1 cellular context compared by ENCODE assay signal in genomic region chr11:114348200-114349191, GRCh38.
TF ChIP-seq lines count a peak whose summit lies in the region.

No MANE protein-coding gene starts in this region.

TF ChIP-seq in HEK293T, 16 proteins besides CTCF, POLR2A, EP300 and RAD21:
- TF ChIP-seq FOXK2 (IDR thresholded peaks at IDR 0.05) (no peak), BHLHE40 (IDR thresholded peaks at IDR 0.05; ENCODE audit: borderline replicate concordance) (no peak), ARNT (IDR thresholded peaks at IDR 0.05) (no peak), HDGF (IDR thresholded peaks at IDR 0.05; ENCODE audit: borderline replicate concordance) (no peak), LEF1 (IDR thresholded peaks at IDR 0.05; ENCODE audit: borderline replicate concordance) (no peak), ZNF384 (IDR thresholded peaks at IDR 0.05) (no peak), ELF4 (IDR thresholded peaks at IDR 0.05) (no peak), CTBP1 (IDR thresholded peaks at IDR 0.05; ENCODE audit: borderline replicate concordance) (no peak), L3MBTL2 (conservative IDR thresholded peaks at IDR 0.05) (no peak), TARDBP (IDR thresholded peaks at IDR 0.05) (no peak), FOXM1 (IDR thresholded peaks at IDR 0.05; ENCODE audit: borderline replicate concordance) (no peak)
